Comparison of ENCODE assay signal across 18 cellular contexts in genomic region chr6:150198532-150198931, GRCh38. TPM values are rescaled to one million over a fixed set of nuclear protein-coding genes. Genes with fewer than 3 reads are reported as not detected.
DNase-seq lines count a peak whose midpoint lies in the region; ATAC-seq and TF ChIP-seq lines count a peak whose summit lies in the region.
"Had no signal": no experiment of that assay in that cellular context is flagged by ENCODE, and none has a peak within 500 bp of the region (broad histone marks: within the 10 kb centered on the region; RNA-seq: fewer than 3 reads in every experiment).

No MANE protein-coding gene starts in this region.

- peaks cover 2% of the 10 kb centered on the region for H3K36me3 Mint-ChIP-seq in T-helper 17 cell (ENCODE audit: low read depth)
- H3K36me3 Mint-ChIP-seq: CD8-positive, alpha-beta T cell had no signal

- no peak for DNase-seq in left cardiac atrium
- no peak for DNase-seq in left ventricle myocardium inferior
- DNase-seq in RWPE1 (ENCODE audit: low spot score): no peak
- DNase-seq in stimulated activated CD4-positive, alpha-beta T cell treated with anti-CD3 and anti-CD28 coated beads, Interleukin-2, amount 100 ng/mL, for 48 hours: no peak
- no peak for DNase-seq in T-helper 17 cell
- DNase-seq: 8988T; CD8-positive, alpha-beta T cell; DMS153; DMS79; GF-D8; GM23248 had no signal

- H3K9ac ChIP-seq in duodenal mucosa (ENCODE audit: low read depth in 1 of 2, low read length in 2 of 2): peak overlapping the region; percentile 26 to 39
- H3K9ac ChIP-seq: BLaER1 treated with 17β-estradiol and CSF1 and Interleukin-3, amounts not matched to agents 10 nM and 100 nM; GM23248 had no signal

- peaks cover 25% of the 10 kb centered on the region for H3K27me3 Mint-ChIP-seq in T-helper 17 cell

- CTCF ChIA-PET in RWPE1 (lab: Yijun Ruan, JAX): interaction anchor here (0.6 kb wide), 1 partner anchor 139 kb away, joined by 3 read pairs; no protein-coding TSS in a partner anchor

- H3K4me1 Mint-ChIP-seq in T-helper 17 cell: peaks cover 2% of the 10 kb centered on the region

- H3K4me1 ChIP-seq in left ventricle myocardium inferior (peaks cover 66% of the 10 kb centered on the region), duodenal mucosa (ENCODE audit: control insufficient read depth in 1 of 2, insufficient read depth in 2 of 2, low read length in 2 of 2) (peaks cover 46 to 49% of the 10 kb centered on the region in 2 donors)
- H3K4me1 ChIP-seq: HAP-1 had no signal

- no peak overlapping the region for H3K27ac Mint-ChIP-seq in T-helper 17 cell
- H3K27ac Mint-ChIP-seq: B cell; CD8-positive, alpha-beta T cell had no signal

- POLR2A ChIA-PET in RWPE1 (lab: Yijun Ruan, JAX; ENCODE audit: low non-redundant PET): no interaction called here

- intact Hi-C loops in left cardiac atrium (cut with DNase I): no loop called here
- intact Hi-C loops in left ventricle myocardium inferior (cut with micrococcal nuclease): no loop called here

- H3K36me3 ChIP-seq in left ventricle myocardium inferior (no peaks in the 10 kb centered on the region), duodenal mucosa (ENCODE audit: control insufficient read depth in 1 of 2, insufficient read depth in 2 of 2, low read length in 2 of 2) (no peaks in the 10 kb centered on the region)
- H3K36me3 ChIP-seq: BLaER1 treated with 17β-estradiol and CSF1 and Interleukin-3, amounts not matched to agents 10 nM and 100 nM; HAP-1 had no signal

- TF ChIP-seq CTCF in left ventricle myocardium inferior (IDR thresholded peaks at IDR 0.05; ENCODE audit: borderline replicate concordance): no peak
- no peak for TF ChIP-seq CTCF in RWPE1 (conservative IDR thresholded peaks at IDR 0.05; ENCODE audit: low read depth)

- H3K4me3 ChIP-seq in left ventricle myocardium inferior: no peak overlapping the region
- H3K4me3 ChIP-seq in duodenal mucosa (ENCODE audit: low read depth in 1 of 2, low read length in 2 of 2): peak overlapping the region; percentile 55 to 60
- H3K4me3 ChIP-seq: BLaER1 treated with 17β-estradiol and CSF1 and Interleukin-3, amounts not matched to agents 10 nM and 100 nM; GM23248; HAP-1 had no signal

- H3K9me3 ChIP-seq in left ventricle myocardium inferior (replicated peaks) (no peaks in the 10 kb centered on the region), duodenal mucosa (ENCODE audit: control insufficient read depth in 1 of 2, low read length in 2 of 2) (no peaks in the 10 kb centered on the region), T-helper 17 cell (ENCODE audit: control insufficient read depth, low read length, poor library complexity, severe bottlenecking) (no peaks in the 10 kb centered on the region)
- H3K9me3 ChIP-seq: HAP-1 had no signal

- peaks cover 5% of the 10 kb centered on the region for H3K27me3 ChIP-seq in left ventricle myocardium inferior (ENCODE audit: low read depth)
- H3K27me3 ChIP-seq in duodenal mucosa (ENCODE audit: control insufficient read depth in 1 of 2, insufficient read depth in 2 of 2, low read length in 2 of 2): no peaks in the 10 kb centered on the region

- H3K27ac ChIP-seq in left ventricle myocardium inferior (replicated peaks): no peak overlapping the region
- H3K27ac ChIP-seq in RWPE1: 0 out of 2 replicates have a peak overlapping the region, but pooled peaks have one; percentile 14
- H3K27ac ChIP-seq in duodenal mucosa (ENCODE audit: low read depth, low read length): no peak overlapping the region
- H3K27ac ChIP-seq: BLaER1 treated with 17β-estradiol and CSF1 and Interleukin-3, amounts not matched to agents 10 nM and 100 nM; GM23248 had no signal

- no peak overlapping the region for H3K4me3 Mint-ChIP-seq in T-helper 17 cell
- H3K4me3 Mint-ChIP-seq: B cell; CD8-positive, alpha-beta T cell had no signal

- peak; percentile 58 to 81 for ATAC-seq in left cardiac atrium
- no peak for ATAC-seq in GM21390 (IDR thresholded peaks at IDR 0.05; ENCODE audit: unreplicated experiment)
- no peak for ATAC-seq in T-helper 17 cell
- ATAC-seq: CD8-positive, alpha-beta T cell; HepG2 had no signal

RNA-seq across cellular contexts. Expression of gene PPP1R14C, which starts 55.7 kb away (rescaled TPM):
- total RNA-seq in left cardiac atrium: 100 to 1,000 TPM in 1 of 2 donors, 10 to 100 TPM in 1; 94.9 to 114 TPM
- total RNA-seq in left ventricle myocardium inferior: 116 TPM
- total RNA-seq in T-helper 17 cell: not detected
- total RNA-seq: B cell; CD8-positive, alpha-beta T cell; H4; HepG2 had no signal

Comparison
In these comparisons a context has a peak if more than half of its experiments do, and no peak if none do; other contexts are left out.
1. ATAC-seq: peak in left cardiac atrium (2 of 2); none in GM21390 (single experiment) and T-helper 17 cell (single experiment).
2. RNA of gene PPP1R14C, which starts 55.7 kb away (total RNA-seq): 116 TPM in left ventricle myocardium inferior (single experiment) and 94.9 to 114 TPM in left cardiac atrium; not detected in T-helper 17 cell; every median in the first group is over 10 times any median in the second.